8 cellular contexts compared by ENCODE assay signal in genomic region chr16:24986512-24987303, GRCh38. TPM values are rescaled to one million over a fixed set of nuclear protein-coding genes. Genes with fewer than 3 reads are reported as not detected.
DNase-seq lines count a peak whose midpoint lies in the region; ATAC-seq and TF ChIP-seq lines count a peak whose summit lies in the region.

No MANE protein-coding gene starts in this region.

- no peak overlapping the region for H3K27ac Mint-ChIP-seq in activated naive CD4-positive, alpha-beta T cell treated with anti-CD3 and anti-CD28 coated beads for 36 hours
- no peak overlapping the region for H3K27ac Mint-ChIP-seq in activated naive CD4-positive, alpha-beta T cell treated with anti-CD3 and anti-CD28 coated beads, Interleukin-2, amount 10 ng/mL, durations not matched to agents 7 days and 5 days
- peak overlapping the region; percentile 78 for H3K27ac Mint-ChIP-seq in activated B cell treated with CpG ODN at 0.5 μM for 24 hours

- peaks cover 6% of the 10 kb centered on the region for H3K36me3 Mint-ChIP-seq in activated naive CD4-positive, alpha-beta T cell treated with anti-CD3 and anti-CD28 coated beads for 36 hours (ENCODE audit: low read depth)
- peaks cover 8% of the 10 kb centered on the region for H3K36me3 Mint-ChIP-seq in activated naive CD4-positive, alpha-beta T cell treated with anti-CD3 and anti-CD28 coated beads, Interleukin-2, amount 10 ng/mL, durations not matched to agents 7 days and 5 days
- peaks cover 20% of the 10 kb centered on the region for H3K36me3 Mint-ChIP-seq in activated B cell treated with CpG ODN at 0.5 μM for 24 hours (ENCODE audit: low read depth)

- no peaks in the 10 kb centered on the region for H3K9me3 Mint-ChIP-seq in activated naive CD4-positive, alpha-beta T cell treated with anti-CD3 and anti-CD28 coated beads for 36 hours
- peaks cover 2% of the 10 kb centered on the region for H3K9me3 Mint-ChIP-seq in activated naive CD4-positive, alpha-beta T cell treated with anti-CD3 and anti-CD28 coated beads, Interleukin-2, amount 10 ng/mL, durations not matched to agents 7 days and 5 days
- H3K9me3 Mint-ChIP-seq in activated B cell treated with CpG ODN at 0.5 μM for 24 hours = no peaks in the 10 kb centered on the region

- H3K9me3 ChIP-seq in BE2C = no peaks in the 10 kb centered on the region
- no peaks in the 10 kb centered on the region for H3K9me3 ChIP-seq in effector memory CD4-positive, alpha-beta T cell (ENCODE audit: control insufficient read depth, low read length)

- H3K4me1 Mint-ChIP-seq in activated naive CD4-positive, alpha-beta T cell treated with anti-CD3 and anti-CD28 coated beads for 36 hours (ENCODE audit: low read depth) = peaks cover 78% of the 10 kb centered on the region
- H3K4me1 Mint-ChIP-seq in activated naive CD4-positive, alpha-beta T cell treated with anti-CD3 and anti-CD28 coated beads, Interleukin-2, amount 10 ng/mL, durations not matched to agents 7 days and 5 days = peaks cover 32% of the 10 kb centered on the region
- peaks cover 94% of the 10 kb centered on the region for H3K4me1 Mint-ChIP-seq in activated B cell treated with CpG ODN at 0.5 μM for 24 hours

- no peaks in the 10 kb centered on the region for H3K27me3 ChIP-seq in BE2C
- no peaks in the 10 kb centered on the region for H3K27me3 ChIP-seq in effector memory CD4-positive, alpha-beta T cell (replicated peaks; ENCODE audit: control insufficient read depth, insufficient read depth, low read length, poor library complexity, severe bottlenecking)

- CTCF ChIA-PET in activated naive CD4-positive, alpha-beta T cell treated with anti-CD3 and anti-CD28 coated beads for 36 hours (lab: Charles Lee) = interaction anchor here (0.6 kb wide), 1 partner anchor 422 kb away, joined by 3 read pairs; no protein-coding TSS in a partner anchor
- CTCF ChIA-PET in activated naive CD4-positive, alpha-beta T cell treated with anti-CD3 and anti-CD28 coated beads, Interleukin-2, amount 10 ng/mL, durations not matched to agents 7 days and 5 days (lab: Charles Lee) = interaction anchor here (0.8 to 1.0 kb wide), 3 partner anchors 16 to 29 kb away, joined by 3 read pairs; partner anchors contain the start of gene ARHGAP17
- CTCF ChIA-PET in activated B cell treated with CpG ODN at 0.5 μM for 24 hours (lab: Charles Lee) = no interaction called here

- H3K27ac ChIP-seq in substantia nigra (ENCODE audit: low read depth, low read length, poor library complexity, severe bottlenecking) = peak overlapping the region; percentile 82
- H3K27ac ChIP-seq in effector memory CD4-positive, alpha-beta T cell (ENCODE audit: insufficient read depth, low read length, poor library complexity, severe bottlenecking) = no peak overlapping the region

- intact Hi-C loops in activated naive CD4-positive, alpha-beta T cell treated with anti-CD3 and anti-CD28 coated beads for 36 hours (cut with micrococcal nuclease) = no loop called here
- intact Hi-C loops in activated B cell treated with CpG ODN at 0.5 μM for 24 hours (cut with micrococcal nuclease) (no loop called here), left ventricle myocardium superior (cut with micrococcal nuclease) (no loop called here)

- peaks cover 23% of the 10 kb centered on the region for H3K4me1 ChIP-seq in BE2C
- no peaks in the 10 kb centered on the region for H3K4me1 ChIP-seq in effector memory CD4-positive, alpha-beta T cell (ENCODE audit: control insufficient read depth, insufficient read depth, low read length, poor library complexity, severe bottlenecking)

- no peak overlapping the region for H3K4me3 ChIP-seq in BE2C (ENCODE audit: low read depth, low read length)
- H3K4me3 ChIP-seq in effector memory CD4-positive, alpha-beta T cell (ENCODE audit: insufficient read depth, low read depth, low read length, poor library complexity, severe bottlenecking) = no peak overlapping the region

- DNase-seq in activated naive CD4-positive, alpha-beta T cell treated with anti-CD3 and anti-CD28 coated beads for 36 hours = peak; percentile 16
- DNase-seq in activated naive CD4-positive, alpha-beta T cell treated with anti-CD3 and anti-CD28 coated beads, Interleukin-2, amount 10 ng/mL, durations not matched to agents 7 days and 5 days = no peak
- no peak for DNase-seq in activated B cell treated with CpG ODN at 0.5 μM for 24 hours
- DNase-seq in left ventricle myocardium superior = peak; percentile 63
- DNase-seq in substantia nigra (lab: John Stamatoyannopoulos, UW) = peak in 13 of 49 donors; percentile 5 to 49 (median 14)
- DNase-seq in BE2C = no peak
- no peak for DNase-seq in effector memory CD4-positive, alpha-beta T cell

- ATAC-seq in activated B cell treated with CpG ODN at 0.5 μM for 24 hours (ENCODE audit: low read depth) (no peak), left ventricle myocardium superior (peak; percentile 79), HG03342 (IDR thresholded peaks at IDR 0.05; ENCODE audit: unreplicated experiment) (no peak)

- POLR2A ChIA-PET in activated B cell treated with CpG ODN at 0.5 μM for 24 hours (lab: Charles Lee) = interaction anchor here (0.8 to 1.2 kb wide), 3 partner anchors 11 to 63 kb away, joined by 3 to 9 read pairs (median 4); no protein-coding TSS in a partner anchor

- H3K36me3 ChIP-seq in BE2C = no peaks in the 10 kb centered on the region
- no peaks in the 10 kb centered on the region for H3K36me3 ChIP-seq in effector memory CD4-positive, alpha-beta T cell (ENCODE audit: control insufficient read depth, insufficient read depth, low read length)

- H3K27me3 Mint-ChIP-seq in activated naive CD4-positive, alpha-beta T cell treated with anti-CD3 and anti-CD28 coated beads for 36 hours (ENCODE audit: low read depth) = no peaks in the 10 kb centered on the region
- H3K27me3 Mint-ChIP-seq in activated naive CD4-positive, alpha-beta T cell treated with anti-CD3 and anti-CD28 coated beads, Interleukin-2, amount 10 ng/mL, durations not matched to agents 7 days and 5 days = no peaks in the 10 kb centered on the region
- no peaks in the 10 kb centered on the region for H3K27me3 Mint-ChIP-seq in activated B cell treated with CpG ODN at 0.5 μM for 24 hours

- no peak overlapping the region for H3K4me3 Mint-ChIP-seq in activated naive CD4-positive, alpha-beta T cell treated with anti-CD3 and anti-CD28 coated beads for 36 hours
- no peak overlapping the region for H3K4me3 Mint-ChIP-seq in activated naive CD4-positive, alpha-beta T cell treated with anti-CD3 and anti-CD28 coated beads, Interleukin-2, amount 10 ng/mL, durations not matched to agents 7 days and 5 days
- H3K4me3 Mint-ChIP-seq in activated B cell treated with CpG ODN at 0.5 μM for 24 hours = peak overlapping the region; percentile 39

- TF ChIP-seq CTCF in activated B cell treated with CpG ODN at 0.5 μM for 24 hours (IDR thresholded peaks at IDR 0.05) (no peak), BE2C (IDR thresholded peaks at IDR 0.05; ENCODE audit: low read depth, low read length) (no peak)

RNA-seq across cellular contexts. Expression of gene ARHGAP17, which starts 28.5 kb away (rescaled TPM):
- total RNA-seq in activated naive CD4-positive, alpha-beta T cell treated with anti-CD3 and anti-CD28 coated beads for 36 hours = 10 to 100 TPM; 48.6 to 49.2 TPM
- total RNA-seq in activated B cell treated with CpG ODN at 0.5 μM for 24 hours (287 and 310 TPM in 2 replicates), left ventricle myocardium superior (72.2 TPM)
- 54.6 TPM for polyA plus RNA-seq in BE2C (2012; ENCODE audit: insufficient read depth, insufficient read length, low read depth)

Comparison
In these comparisons a context has a peak if more than half of its experiments do, and no peak if none do; other contexts are left out.
1. DNase-seq: peak in activated naive CD4-positive, alpha-beta T cell treated with anti-CD3 and anti-CD28 coated beads for 36 hours (single experiment) and left ventricle myocardium superior (single experiment); none in activated naive CD4-positive, alpha-beta T cell treated with anti-CD3 and anti-CD28 coated beads, Interleukin-2, amount 10 ng/mL, durations not matched to agents 7 days and 5 days (single experiment), activated B cell treated with CpG ODN at 0.5 μM for 24 hours (single experiment), BE2C (single experiment) and effector memory CD4-positive, alpha-beta T cell (0 of 3).